ENCODE assay signal across 8 cellular contexts in genomic region chr2:233565685-233566140, GRCh38. TPM values are rescaled to one million over a fixed set of nuclear protein-coding genes. Genes with fewer than 3 reads are reported as not detected.
DNase-seq lines count a peak whose midpoint lies in the region; TF ChIP-seq lines count a peak whose summit lies in the region.

No MANE protein-coding gene starts in this region.

- POLR2A ChIA-PET in activated CD4-positive, alpha-beta memory T cell treated with anti-CD3 and anti-CD28 coated beads for 36 hours (lab: Charles Lee): interaction anchor here (1.9 kb wide), 1 partner anchor 13 kb away, joined by 7 read pairs; no protein-coding TSS in a partner anchor

- H3K9me3 ChIP-seq in iPS-20b (ENCODE audit: insufficient read depth, low read depth, low read length): no peaks in the 10 kb centered on the region
- no peaks in the 10 kb centered on the region for H3K9me3 ChIP-seq in tibial nerve

- peaks cover 13% of the 10 kb centered on the region; the same call in 1 of the 2 replicates for H3K36me3 Mint-ChIP-seq in HFFc6 (ENCODE audit: low read depth)
- H3K36me3 Mint-ChIP-seq in activated CD4-positive, alpha-beta memory T cell treated with anti-CD3 and anti-CD28 coated beads for 36 hours: peaks cover 2% of the 10 kb centered on the region

- peaks cover 23% of the 10 kb centered on the region for H3K4me1 Mint-ChIP-seq in HFFc6 (ENCODE audit: low read depth)
- H3K4me1 Mint-ChIP-seq in activated CD4-positive, alpha-beta memory T cell treated with anti-CD3 and anti-CD28 coated beads for 36 hours (ENCODE audit: low read depth): peaks cover 13% of the 10 kb centered on the region

- TF ChIP-seq CTCF in HFFc6 (IDR thresholded peaks at IDR 0.05) (no peak), tibial nerve (IDR thresholded peaks at IDR 0.05) (no peak)

- no peaks in the 10 kb centered on the region for H3K4me1 ChIP-seq in iPS-20b (ENCODE audit: insufficient read depth, low read length)
- H3K4me1 ChIP-seq in tibial nerve: peaks cover 0 to 32% (median 3%) of the 10 kb centered on the region in 4 donors

- TF ChIP-seq EP300 in tibial nerve (IDR thresholded peaks at IDR 0.05): no peak

- H3K27me3 ChIP-seq in iPS-20b (ENCODE audit: insufficient read depth, low read length) (no peaks in the 10 kb centered on the region), tibial nerve (no peaks in the 10 kb centered on the region)

- TF ChIP-seq POLR2A in tibial nerve (IDR thresholded peaks at IDR 0.05): no peak

- no peaks in the 10 kb centered on the region; the same call in none of the 2 replicates for H3K27me3 Mint-ChIP-seq in HFFc6 (ENCODE audit: insufficient read depth)
- H3K27me3 Mint-ChIP-seq in activated CD4-positive, alpha-beta memory T cell treated with anti-CD3 and anti-CD28 coated beads for 36 hours: no peaks in the 10 kb centered on the region

- DNase-seq in DMS 273 (lab: John Stamatoyannopoulos, UW; ENCODE audit: unreplicated experiment) (peak; percentile 53), HFFc6 (no peak), tibial nerve (ENCODE audit: low spot score in 2 of 2) (no peak), LoVo (ENCODE audit: low spot score) (no peak), hepatic stellate cell (ENCODE audit: low spot score) (no peak), HK-2 (ENCODE audit: unreplicated experiment) (no peak)
- DNase-seq in activated CD4-positive, alpha-beta memory T cell treated with anti-CD3 and anti-CD28 coated beads for 36 hours: no peak

- H3K36me3 ChIP-seq in iPS-20b (ENCODE audit: insufficient read depth, low read depth, low read length): no peaks in the 10 kb centered on the region
- H3K36me3 ChIP-seq in tibial nerve: peaks cover 0 to 17% (median 0%) of the 10 kb centered on the region in 3 donors

- peak overlapping the region; percentile 90; the same call in 1 of the 2 replicates for H3K9ac ChIP-seq in iPS-20b (ENCODE audit: low read depth, low read length)

- intact Hi-C loops in activated CD4-positive, alpha-beta memory T cell treated with anti-CD3 and anti-CD28 coated beads for 36 hours (cut with micrococcal nuclease): loop anchor here (1.0 to 10.0 kb wide), 2 partner anchors 212 to 289 kb away; partner anchors contain the start of gene HJURP

- no peaks in the 10 kb centered on the region for H3K9me3 Mint-ChIP-seq in HFFc6
- H3K9me3 Mint-ChIP-seq in activated CD4-positive, alpha-beta memory T cell treated with anti-CD3 and anti-CD28 coated beads for 36 hours: no peaks in the 10 kb centered on the region

- H3K27ac Mint-ChIP-seq in HFFc6: peak overlapping the region; percentile 99
- H3K27ac Mint-ChIP-seq in activated CD4-positive, alpha-beta memory T cell treated with anti-CD3 and anti-CD28 coated beads for 36 hours: peak overlapping the region; percentile 91

- CTCF ChIA-PET in activated CD4-positive, alpha-beta memory T cell treated with anti-CD3 and anti-CD28 coated beads for 36 hours (lab: Charles Lee): no interaction called here

- H3K27ac ChIP-seq in iPS-20b (ENCODE audit: low read length) (no peak overlapping the region), tibial nerve (peak overlapping the region; percentile 57 to 96 (median 90))

- H3K4me3 Mint-ChIP-seq in HFFc6: peak overlapping the region; percentile 99
- H3K4me3 Mint-ChIP-seq in activated CD4-positive, alpha-beta memory T cell treated with anti-CD3 and anti-CD28 coated beads for 36 hours: peak overlapping the region; percentile 98

- peak overlapping the region; percentile 88 for H3K4me3 ChIP-seq in iPS-20b (ENCODE audit: low read length)
- peak overlapping the region; percentile 65 to 95 (median 74) for H3K4me3 ChIP-seq in tibial nerve

- 3 to 6% methylated on average over 6 of the region's 6 CpGs for WGBS in tibial nerve, 2 donors

RNA-seq across cellular contexts. Expression of gene USP40, which starts 0.9 kb away (rescaled TPM):
- 10 to 100 TPM; 22.8 to 27.4 (median 24.3) TPM for total RNA-seq in HFFc6 (2021; fragmentation: NEBNext Ultra II Directional; extraction: Animal tissue kit (Norgen Biotek cat#: 25700))
- total RNA-seq in activated CD4-positive, alpha-beta memory T cell treated with anti-CD3 and anti-CD28 coated beads for 36 hours: 10 to 100 TPM; 19.3 to 21.5 TPM
- 10 to 100 TPM; 41.7 to 68.0 (median 54.2) TPM for total RNA-seq in tibial nerve

RNA-seq across cellular contexts. Expression of gene UGT1A8, which starts 51.7 kb away (rescaled TPM):
- total RNA-seq in HFFc6 (2021; fragmentation: NEBNext Ultra II Directional; extraction: Animal tissue kit (Norgen Biotek cat#: 25700)): not detected
- not detected for total RNA-seq in activated CD4-positive, alpha-beta memory T cell treated with anti-CD3 and anti-CD28 coated beads for 36 hours
- total RNA-seq in tibial nerve: not detected
